Comparison of ENCODE assay signal across 15 cellular contexts in genomic region chr9:94606641-94607339, GRCh38. TPM values are rescaled to one million over a fixed set of nuclear protein-coding genes. Genes with fewer than 3 reads are reported as not detected.
DNase-seq lines count a peak whose midpoint lies in the region; ATAC-seq, FAIRE-seq and TF ChIP-seq lines count a peak whose summit lies in the region.
"Had no signal": no experiment of that assay in that cellular context is flagged by ENCODE, and none has a peak within 500 bp of the region (broad histone marks: within the 10 kb centered on the region; RNA-seq: fewer than 3 reads in every experiment).

No MANE protein-coding gene starts in this region.

- no peak for TF ChIP-seq CTCF in H9 (conservative IDR thresholded peaks at IDR 0.05)
- TF ChIP-seq CTCF in GM12878 (IDR thresholded peaks at IDR 0.05 in 2 of 3, conservative IDR thresholded peaks at IDR 0.05 in 1 of 3; ENCODE audit: control insufficient read depth in 2 of 3, extremely low read depth in 1 of 3, insufficient read depth in 1 of 3, low read depth in 3 of 3, low read length in 3 of 3), result no peak
- TF ChIP-seq CTCF in transverse colon (IDR thresholded peaks at IDR 0.05), result no peak

- BruUV-seq in GM12878 (replicated peaks; lab: Mats Ljungman, UMichigan), result no TSS peak

- H2BK120ac ChIP-seq in H9 (ENCODE audit: low read depth, low read length, poor library complexity, severe bottlenecking), result no peak overlapping the region
- no peak overlapping the region for H2BK120ac ChIP-seq in mesendoderm (ENCODE audit: low read depth, low read length)

- no peak overlapping the region for H2BK20ac ChIP-seq in H9 (ENCODE audit: low read depth, low read length, poor library complexity, severe bottlenecking)

- H4K5ac ChIP-seq in H9 (ENCODE audit: insufficient read length, low read depth, low read length) (no peak overlapping the region), mesendoderm (ENCODE audit: low read length) (no peak overlapping the region)

- H3K79me1 ChIP-seq in H9 (ENCODE audit: insufficient read depth, low read depth, low read length, poor library complexity, severe bottlenecking), result no peaks in the 10 kb centered on the region
- no peaks in the 10 kb centered on the region for H3K79me1 ChIP-seq in mesendoderm (ENCODE audit: low read length)

- DNase-seq in H9 (no peak), GM12878 (ENCODE audit: low read depth, low spot score) (no peak), mesendoderm (no peak), transverse colon (peak; percentile 63), NCI-H526 (lab: John Stamatoyannopoulos, UW) (no peak)
- DNase-seq: AML-193, DMS79, H7, IMR-90, NCI-H1436, NCI-H2081, NCI-H524 treated with DMSO at 0.1 percent for 48 hours, PC-9 had no signal

- H3K79me2 ChIP-seq in H9 (ENCODE audit: insufficient read depth, low read length), result no peaks in the 10 kb centered on the region; the same call in 1 of the 2 replicates
- no peaks in the 10 kb centered on the region for H3K79me2 ChIP-seq in GM12878 (ENCODE audit: control insufficient read depth, insufficient read depth, low read length)
- H3K79me2 ChIP-seq in mesendoderm (ENCODE audit: control insufficient read depth, insufficient read depth, low read length), result no peaks in the 10 kb centered on the region

- H3K9ac ChIP-seq in H9 (ENCODE audit: extremely low read depth, insufficient read length, low read length) (no peak overlapping the region), GM12878 (ENCODE audit: control insufficient read depth, insufficient read depth, low read length) (no peak overlapping the region), mesendoderm (ENCODE audit: low read length) (no peak overlapping the region)

- no peak overlapping the region for H3K4me3 ChIP-seq in GM12878
- no peak overlapping the region for H3K4me3 ChIP-seq in mesendoderm (ENCODE audit: low read length)
- H3K4me3 ChIP-seq in transverse colon, result no peak overlapping the region
- H3K4me3 ChIP-seq: PC-9 had no signal

- no peak overlapping the region for H4K8ac ChIP-seq in H9 (replicated peaks; ENCODE audit: insufficient read length, low read depth, low read length)
- no peak overlapping the region for H4K8ac ChIP-seq in mesendoderm (ENCODE audit: low read depth, low read length)

- TF ChIP-seq POLR2A in GM12878 (IDR thresholded peaks at IDR 0.05; ENCODE audit: low read depth, low read length), result no peak
- TF ChIP-seq POLR2A in transverse colon (IDR thresholded peaks at IDR 0.05), result no peak

- H3K4me1 ChIP-seq in H9 (ENCODE audit: insufficient read depth, low read length), result no peaks in the 10 kb centered on the region; the same call in 1 of the 2 replicates
- peaks cover 3% of the 10 kb centered on the region; the same call in 1 of the 2 replicates for H3K4me1 ChIP-seq in GM12878 (ENCODE audit: control insufficient read depth, insufficient read depth, low read length)
- H3K4me1 ChIP-seq in mesendoderm (ENCODE audit: control insufficient read depth, low read depth, low read length), result peaks cover 7% of the 10 kb centered on the region
- peaks cover 28 to 69% (median 45%) of the 10 kb centered on the region in 4 donors for H3K4me1 ChIP-seq in transverse colon

- H3T11ph ChIP-seq in H9 (ENCODE audit: low read length), result no peak overlapping the region

- no peak overlapping the region; a peak in 1 of 5 replicates for H3K4me3 Mint-ChIP-seq in H9

- H4K20me1 ChIP-seq in H9 (ENCODE audit: control insufficient read depth, insufficient read depth, insufficient read length), result no peaks in the 10 kb centered on the region
- no peaks in the 10 kb centered on the region for H4K20me1 ChIP-seq in GM12878 (ENCODE audit: control insufficient read depth, insufficient read depth)

- no peak overlapping the region for H2AK5ac ChIP-seq in H9 (ENCODE audit: insufficient read length, low read length)
- no peak overlapping the region for H2AK5ac ChIP-seq in mesendoderm (ENCODE audit: low read length)

- peak overlapping the region; percentile 17 for H2AFZ ChIP-seq in H9 (ENCODE audit: low read length)
- H2AFZ ChIP-seq in GM12878 (ENCODE audit: control insufficient read depth, low read depth, low read length), result no peak overlapping the region
- H2AFZ ChIP-seq: PC-9 had no signal

- no peak overlapping the region for H2BK15ac ChIP-seq in H9 (ENCODE audit: low read depth, low read length)
- no peak overlapping the region for H2BK15ac ChIP-seq in mesendoderm (replicated peaks; ENCODE audit: low read depth)

- POLR2A ChIA-PET in GM12878 (lab: Charles Lee), result no interaction called here

- CTCF ChIA-PET in GM12878 (lab: Yijun Ruan, JAX), result interaction anchor here (0.9 to 1.2 kb wide), 3 partner anchors 10 to 120 kb away, joined by 3 to 4 read pairs (median 3); no protein-coding TSS in a partner anchor

- H3K27me3 ChIP-seq in H9 (ENCODE audit: insufficient read depth, low read length) (no peaks in the 10 kb centered on the region), GM12878 (replicated peaks in 1 of 2; ENCODE audit: control insufficient read depth in 2 of 2, insufficient read depth in 2 of 2, low read length in 1 of 2) (peaks cover 0 to 10% of the 10 kb centered on the region in 2 experiments; a peak in 2 of 4 replicates), mesendoderm (ENCODE audit: insufficient read depth, low read length, poor library complexity) (no peaks in the 10 kb centered on the region), transverse colon (no peaks in the 10 kb centered on the region)

- RAD21 ChIA-PET in GM12878 (lab: Charles Lee; ENCODE audit: unreplicated experiment), result no interaction called here

- no peak for TF ChIP-seq RAD21 in GM12878 (IDR thresholded peaks at IDR 0.05; ENCODE audit: insufficient read depth, low read depth, low read length)

- no peak overlapping the region for H4K91ac ChIP-seq in H9 (ENCODE audit: insufficient read length, low read depth, low read length)

- no peak overlapping the region for H3K56ac ChIP-seq in H9 (ENCODE audit: insufficient read length, low read depth, low read length)
- peak overlapping the region; percentile 1 for H3K56ac ChIP-seq in mesendoderm (ENCODE audit: low read length)

- TF ChIP-seq EP300 in GM12878 (IDR thresholded peaks at IDR 0.05; ENCODE audit: borderline replicate concordance in 1 of 2, control insufficient read depth in 1 of 2, low read depth in 2 of 2, low read length in 2 of 2) (no peak), transverse colon (IDR thresholded peaks at IDR 0.05; ENCODE audit: low read depth) (no peak)

- no peaks in the 10 kb centered on the region for H3K36me3 ChIP-seq in GM12878 (ENCODE audit: control insufficient read depth in 2 of 2, insufficient read depth in 2 of 2, low read length in 1 of 2)
- no peaks in the 10 kb centered on the region for H3K36me3 ChIP-seq in mesendoderm (ENCODE audit: control insufficient read depth, insufficient read depth, low read length)
- H3K36me3 ChIP-seq in transverse colon, result no peaks in the 10 kb centered on the region

- H3K27ac Mint-ChIP-seq in H9, result no peak overlapping the region

- H3K14ac ChIP-seq in H9 (ENCODE audit: insufficient read depth, low read length), result no peak overlapping the region

- H2BK5ac ChIP-seq in H9 (ENCODE audit: insufficient read length, low read length), result no peak overlapping the region
- H2BK5ac ChIP-seq in mesendoderm (ENCODE audit: low read length), result no peak overlapping the region

- H3K9me3 ChIP-seq in H9 (ENCODE audit: control insufficient read depth, low read depth, low read length) (no peaks in the 10 kb centered on the region), GM12878 (replicated peaks; ENCODE audit: control insufficient read depth, insufficient read depth, low read length) (no peaks in the 10 kb centered on the region), transverse colon (no peaks in the 10 kb centered on the region)

- no peak for FAIRE-seq in GM12878 (lab: Jason Lieb, UNC)

- no peaks in the 10 kb centered on the region for H3K23me2 ChIP-seq in H9 (ENCODE audit: insufficient read length, low read depth, low read length, poor library complexity, severe bottlenecking)

- peaks cover 22 to 38% of the 10 kb centered on the region in 2 experiments for H3K4me1 Mint-ChIP-seq in H9

- H3K23ac ChIP-seq in H9 (ENCODE audit: insufficient read length, low read depth, low read length) (no peak overlapping the region), mesendoderm (ENCODE audit: low read length) (no peak overlapping the region)

- H3K4me2 ChIP-seq in H9 (ENCODE audit: insufficient read depth, insufficient read length, low read length) (no peak overlapping the region), GM12878 (ENCODE audit: control insufficient read depth, insufficient read depth) (0 out of 2 replicates have a peak overlapping the region, but pooled peaks have one; percentile 9), mesendoderm (ENCODE audit: low read length) (no peak overlapping the region)
- H3K4me2 ChIP-seq: PC-9 had no signal

- H2BK12ac ChIP-seq in H9 (ENCODE audit: insufficient read length, low read depth, low read length), result no peak overlapping the region

- no peak overlapping the region for H3K18ac ChIP-seq in H9 (ENCODE audit: insufficient read length, low read depth, low read length)
- no peak overlapping the region for H3K18ac ChIP-seq in mesendoderm (ENCODE audit: low read length)

- no CpG with 5 or more reads among the region's 20 CpGs for WGBS in H9 (ENCODE audit: extremely low coverage, insufficient read length, low lambda C conversion rate)
- 50% methylated on average over 20 of the region's 20 CpGs for WGBS in GM12878 (ENCODE audit: insufficient coverage, insufficient replicate concordance, low lambda C conversion rate, missing lambda C conversion rate)
- no CpG with 5 or more reads among the region's 20 CpGs for WGBS in mesendoderm (ENCODE audit: extremely low coverage, insufficient coverage, low lambda C conversion rate)
- 52 to 86% methylated on average over 1 to 20 of the region's 20 CpGs for WGBS in transverse colon (ENCODE audit: low coverage in 1 of 2), 2 donors

- in situ Hi-C loops in GM12878 (cut with MboI), result no loop called here
- in situ Hi-C loops in transverse colon (cut with MboI; ENCODE audit: low pct_ligation_motif_present in 1 of 4, low pct_unique_long_range_greater_than_20kb in 1 of 4, low sequenced_read_pairs in 3 of 4), result no loop called here

- H3K36me3 Mint-ChIP-seq in H9 (ENCODE audit: insufficient read depth in 1 of 3, low read depth in 3 of 3), result no peaks in the 10 kb centered on the region

- ATAC-seq in GM12878, result no peak
- no peak for ATAC-seq in GM18517 (IDR thresholded peaks at IDR 0.05; ENCODE audit: unreplicated experiment)
- ATAC-seq in HG02973 (IDR thresholded peaks at IDR 0.05; ENCODE audit: unreplicated experiment), result no peak

- SMC1A ChIA-PET in GM12878 (lab: Charles Lee; ENCODE audit: uncharacterized antibody, unreplicated experiment), result no interaction called here

- no peak overlapping the region for H3K27ac ChIP-seq in H9 (ENCODE audit: insufficient read length, low read depth, low read length)
- H3K27ac ChIP-seq in GM12878 (ENCODE audit: control insufficient read depth, insufficient read depth), result no peak overlapping the region
- H3K27ac ChIP-seq in mesendoderm (ENCODE audit: low read depth, low read length), result no peak overlapping the region
- peak overlapping the region; percentile 85 to 89 (median 88) for H3K27ac ChIP-seq in transverse colon
- H3K27ac ChIP-seq: PC-9 had no signal

- intact Hi-C loops in GM12878 (cut with micrococcal nuclease; ENCODE audit: unreplicated experiment), result no loop called here
- intact Hi-C loops in transverse colon (cut with DNase I; ENCODE audit: low total_unique reads), result no loop called here

- no peak overlapping the region for H3K4ac ChIP-seq in H9 (ENCODE audit: low read depth, low read length)
- H3K4ac ChIP-seq in mesendoderm (ENCODE audit: low read depth, low read length), result no peak overlapping the region

- H3K9me3 Mint-ChIP-seq in H9, result no peaks in the 10 kb centered on the region

- H3K27me3 Mint-ChIP-seq in H9 (ENCODE audit: low read depth), result peaks cover 30% of the 10 kb centered on the region

RNA-seq across cellular contexts. Expression of gene FBP2, which starts 13.2 kb away (rescaled TPM):
- total RNA-seq in H9 (2021), result not detected in 2 replicates
- total RNA-seq in GM12878 (2013; cell fraction: nucleolus; rRNA removed), result not detected in 2 replicates
- total RNA-seq in GM12878 (2014; rRNA removed), result 0.17 TPM in 1 of 2 replicates, not detected in the other
- not detected in 2 replicates for total RNA-seq in GM12878 (2014; rRNA removed; fragmentation: Illumina TruSeq; extraction: Trizol)
- not detected in 2 replicates for total RNA-seq in GM12878 (2021)
- polyA plus RNA-seq in GM12878 (2011; ENCODE audit: low read depth), result not detected
- polyA plus RNA-seq in GM12878 (2011; rRNA removed), result 1.1 and 1.3 TPM in 2 replicates
- 1.1 and 1.3 TPM in 2 replicates for polyA plus RNA-seq in GM12878 (2011; cell fraction: cytosol; rRNA removed)
- 2.1 and 3.5 TPM in 2 replicates for polyA plus RNA-seq in GM12878 (2011; cell fraction: nucleus; rRNA removed)
- polyA plus RNA-seq in GM12878 (2012), result 0.17 TPM in 1 of 2 replicates, not detected in the other
- not detected in 2 replicates for polyA plus RNA-seq in GM12878 (2014; fragmentation: Illumina TruSeq; extraction: Trizol)
- polyA plus RNA-seq in GM12878 (2014; fragmentation: Nextera tagmentation; extraction: Ambion mirVana), result under 1 TPM in 1 of 2 experiments, not detected in 1; 0.07 TPM
- polyA plus RNA-seq in GM12878 (2014; rRNA removed), result 0.08 TPM in 1 of 2 replicates, not detected in the other
- not detected for polyA plus RNA-seq in GM12878 (2016; fragmentation: Nextera tagmentation; extraction: Ambion mirVana)
- 0.26 and 0.44 TPM in 2 replicates for polyA minus RNA-seq in GM12878 (2011; rRNA and poly(A)+ RNA removed)
- polyA minus RNA-seq in GM12878 (2011; cell fraction: cytosol; rRNA and poly(A)+ RNA removed), result not detected in 2 replicates
- polyA minus RNA-seq in GM12878 (2011; cell fraction: nucleus; rRNA and poly(A)+ RNA removed), result 0.29 and 0.36 TPM in 2 replicates
- 0.03 TPM for polyA plus RNA-seq in mesendoderm (2013, experiment 1 of 2)
- polyA plus RNA-seq in mesendoderm (2013, experiment 2 of 2), result 0.03 TPM
- not detected for total RNA-seq in transverse colon
- total RNA-seq: H7, IMR-90, PC-9 had no signal
- polyA plus RNA-seq: IMR-90 had no signal

RNA-seq across cellular contexts. Expression of gene FBP1, which starts 32.5 kb away (rescaled TPM):
- 1.9 and 2.2 TPM in 2 replicates for total RNA-seq in H9 (2021)
- not detected in 2 replicates for total RNA-seq in GM12878 (2013; cell fraction: nucleolus; rRNA removed)
- 0.11 TPM in 1 of 2 replicates, not detected in the other for total RNA-seq in GM12878 (2014; rRNA removed)
- not detected in 2 replicates for total RNA-seq in GM12878 (2014; rRNA removed; fragmentation: Illumina TruSeq; extraction: Trizol)
- total RNA-seq in GM12878 (2021), result 0.38 TPM in 1 of 2 replicates, not detected in the other
- polyA plus RNA-seq in GM12878 (2011; ENCODE audit: low read depth), result not detected
- polyA plus RNA-seq in GM12878 (2011; rRNA removed), result not detected in 2 replicates
- not detected in 2 replicates for polyA plus RNA-seq in GM12878 (2011; cell fraction: cytosol; rRNA removed)
- polyA plus RNA-seq in GM12878 (2011; cell fraction: nucleus; rRNA removed), result not detected in 2 replicates
- polyA plus RNA-seq in GM12878 (2012), result 0.10 TPM in 1 of 2 replicates, not detected in the other
- polyA plus RNA-seq in GM12878 (2014; fragmentation: Illumina TruSeq; extraction: Trizol), result not detected in 2 replicates
- polyA plus RNA-seq in GM12878 (2014; fragmentation: Nextera tagmentation; extraction: Ambion mirVana), result not detected
- not detected in 2 replicates for polyA plus RNA-seq in GM12878 (2014; rRNA removed)
- under 1 TPM in 1 of 2 experiments, not detected in 1; 0.15 TPM for polyA plus RNA-seq in GM12878 (2016; fragmentation: Nextera tagmentation; extraction: Ambion mirVana)
- not detected in 2 replicates for polyA minus RNA-seq in GM12878 (2011; rRNA and poly(A)+ RNA removed)
- polyA minus RNA-seq in GM12878 (2011; cell fraction: cytosol; rRNA and poly(A)+ RNA removed), result not detected in 2 replicates
- not detected in 2 replicates for polyA minus RNA-seq in GM12878 (2011; cell fraction: nucleus; rRNA and poly(A)+ RNA removed)
- 1.7 TPM for polyA plus RNA-seq in mesendoderm (2013, experiment 1 of 2)
- 1.2 TPM for polyA plus RNA-seq in mesendoderm (2013, experiment 2 of 2)
- 10 to 100 TPM; 21.3 to 55.7 (median 44.6) TPM for total RNA-seq in transverse colon
- total RNA-seq: IMR-90 had no signal
- polyA plus RNA-seq: IMR-90 had no signal

RNA-seq across cellular contexts. Expression of gene PCAT7, which starts 51.9 kb away (rescaled TPM):
- total RNA-seq in H9 (2021) (4.0 and 4.2 TPM in 2 replicates), GM12878 (2014; rRNA removed) (not detected in 2 replicates), GM12878 (2014; rRNA removed; fragmentation: Illumina TruSeq; extraction: Trizol) (not detected in 2 replicates), GM12878 (2021) (not detected in 2 replicates), transverse colon (1 to 10 TPM in 3 of 4 donors, under 1 TPM in 1; 0.60 to 5.2 (median 1.7) TPM)
- not detected in 2 replicates for total RNA-seq in GM12878 (2013; cell fraction: nucleolus; rRNA removed)
- polyA plus RNA-seq in GM12878 (2011; ENCODE audit: low read depth), result not detected
- polyA plus RNA-seq in GM12878 (2011; rRNA removed) (not detected in 2 replicates), GM12878 (2014; fragmentation: Illumina TruSeq; extraction: Trizol) (not detected in 2 replicates), GM12878 (2014; fragmentation: Nextera tagmentation; extraction: Ambion mirVana) (under 1 TPM in 1 of 2 experiments, not detected in 1; 0.04 TPM), GM12878 (2014; rRNA removed) (not detected in 2 replicates), GM12878 (2016; fragmentation: Nextera tagmentation; extraction: Ambion mirVana) (not detected)
- not detected in 2 replicates for polyA plus RNA-seq in GM12878 (2011; cell fraction: cytosol; rRNA removed)
- polyA plus RNA-seq in GM12878 (2011; cell fraction: nucleus; rRNA removed), result not detected in 2 replicates
- 0.04 TPM in 2 replicates for polyA plus RNA-seq in GM12878 (2012)
- polyA minus RNA-seq in GM12878 (2011; rRNA and poly(A)+ RNA removed), result not detected in 2 replicates
- polyA minus RNA-seq in GM12878 (2011; cell fraction: cytosol; rRNA and poly(A)+ RNA removed), result not detected in 2 replicates
- polyA minus RNA-seq in GM12878 (2011; cell fraction: nucleus; rRNA and poly(A)+ RNA removed), result not detected in 2 replicates
- polyA plus RNA-seq in mesendoderm (2013, experiment 1 of 2), result 1.5 TPM
- polyA plus RNA-seq in mesendoderm (2013, experiment 2 of 2), result 2.1 TPM
- total RNA-seq: IMR-90 had no signal
- polyA plus RNA-seq: IMR-90 had no signal

Comparison
In these comparisons a context has a peak if more than half of its experiments do, and no peak if none do; other contexts are left out.
1. H3K27ac ChIP-seq: peak in transverse colon (4 of 4); none in H9 (single experiment), GM12878 (single experiment) and mesendoderm (single experiment).